In genomic region chr2:23503682-23504081, GRCh38 we compare ENCODE assay signal across 23 cellular contexts.
DNase-seq lines count a peak whose midpoint lies in the region; ATAC-seq and TF ChIP-seq lines count a peak whose summit lies in the region.
"Had no signal": no experiment of that assay in that cellular context is flagged by ENCODE, and none has a peak within 500 bp of the region (broad histone marks: within the 10 kb centered on the region; RNA-seq: fewer than 3 reads in every experiment).

No MANE protein-coding gene starts in this region.

- WGBS in ectodermal cell, 2 experiments = 76 to 77% methylated on average over 7 of the region's 7 CpGs

- POLR2A ChIA-PET in CD4-positive, alpha-beta memory T cell (lab: Charles Lee; ENCODE audit: partially characterized antibody) = no interaction called here

- H3K4me3 Mint-ChIP-seq in nephron = peak overlapping the region in 1 of 3 experiments; percentile 8
- H3K4me3 Mint-ChIP-seq in type B pancreatic cell = no peak overlapping the region
- no peak overlapping the region for H3K4me3 Mint-ChIP-seq in CD4-positive, alpha-beta memory T cell
- H3K4me3 Mint-ChIP-seq: activated T-helper 17 cell treated with anti-CD3 and anti-CD28 coated beads, Interleukin-2, amount 50 U/mL, for 72 hours; CD8-positive, alpha-beta memory T cell; effector memory CD8-positive, alpha-beta T cell; naive B cell had no signal

- H3K9me3 Mint-ChIP-seq in nephron = no peaks in the 10 kb centered on the region
- no peaks in the 10 kb centered on the region for H3K9me3 Mint-ChIP-seq in type B pancreatic cell
- no peaks in the 10 kb centered on the region for H3K9me3 Mint-ChIP-seq in CD4-positive, alpha-beta memory T cell
- H3K9me3 Mint-ChIP-seq: activated naive CD4-positive, alpha-beta T cell treated with anti-CD3 and anti-CD28 coated beads, Interleukin-2, amount 50 U/mL, for 72 hours; activated T-helper 17 cell treated with anti-CD3 and anti-CD28 coated beads, Interleukin-2, amount 50 U/mL, for 72 hours; CD8-positive, alpha-beta memory T cell; effector memory CD8-positive, alpha-beta T cell; naive B cell had no signal

- H3K4me1 ChIP-seq in ectodermal cell (ENCODE audit: control insufficient read depth, insufficient read depth, low read length) = peaks cover 29% of the 10 kb centered on the region
- H3K4me1 ChIP-seq in CD4-positive, alpha-beta memory T cell (ENCODE audit: insufficient read depth, low read length) = no peaks in the 10 kb centered on the region

- CTCF ChIA-PET in CD4-positive, alpha-beta memory T cell (lab: Charles Lee; ENCODE audit: partially characterized antibody) = no interaction called here

- peak overlapping the region; percentile 59 to 91 (median 85) for H3K27ac Mint-ChIP-seq in nephron
- peak overlapping the region; percentile 53 for H3K27ac Mint-ChIP-seq in type B pancreatic cell
- no peak overlapping the region for H3K27ac Mint-ChIP-seq in CD4-positive, alpha-beta memory T cell
- H3K27ac Mint-ChIP-seq: activated T-helper 17 cell treated with anti-CD3 and anti-CD28 coated beads, Interleukin-2, amount 50 U/mL, for 72 hours; CD8-positive, alpha-beta memory T cell; effector memory CD8-positive, alpha-beta T cell; naive B cell had no signal

- ATAC-seq in GM18519 (IDR thresholded peaks at IDR 0.05; ENCODE audit: low FRiP score, unreplicated experiment) = no peak
- ATAC-seq in GM21423 (IDR thresholded peaks at IDR 0.05; ENCODE audit: unreplicated experiment) = no peak
- ATAC-seq: activated naive CD4-positive, alpha-beta T cell treated with anti-CD3 and anti-CD28 coated beads, Interleukin-2, amount 50 U/mL, for 72 hours; activated T-helper 17 cell treated with anti-CD3 and anti-CD28 coated beads, Interleukin-2, amount 50 U/mL, for 72 hours; effector memory CD8-positive, alpha-beta T cell; HCT116; PC-3 had no signal

- peak; percentile 71 for DNase-seq in NCI-H526 treated with DMSO at 0.1 percent for 48 hours (lab: John Stamatoyannopoulos, UW)
- no peak for DNase-seq in type B pancreatic cell (ENCODE audit: extremely low spot score, unreplicated experiment)
- no peak for DNase-seq in CD4-positive, alpha-beta memory T cell
- DNase-seq: CD8-positive, alpha-beta memory T cell; cerebellar nuclear complex; effector memory CD8-positive, alpha-beta T cell; GDM1; kidney glomerular epithelial cell; naive B cell; NCI-H1694; NCI-H2171; ovary; PC-3; SHP77 treated with DMSO at 0.1 percent for 48 hours had no signal

- no peak overlapping the region for H3K4me3 ChIP-seq in ectodermal cell (ENCODE audit: insufficient read depth, low read depth, low read length)
- H3K4me3 ChIP-seq in CD4-positive, alpha-beta memory T cell (ENCODE audit: low read length in 2 of 2) = no peak overlapping the region
- H3K4me3 ChIP-seq: ovary, right lobe of liver, vagina had no signal

- TF ChIP-seq CTCF in nephron (IDR thresholded peaks at IDR 0.05; ENCODE audit: unreplicated experiment in 3 of 3) (no peak), type B pancreatic cell (conservative IDR thresholded peaks at IDR 0.05) (peak; percentile 50)

- H3K4me1 Mint-ChIP-seq in nephron (peaks cover 72% of the 10 kb centered on the region), type B pancreatic cell (ENCODE audit: unreplicated experiment) (peaks cover 65% of the 10 kb centered on the region)
- no peaks in the 10 kb centered on the region for H3K4me1 Mint-ChIP-seq in CD4-positive, alpha-beta memory T cell
- H3K4me1 Mint-ChIP-seq: activated T-helper 17 cell treated with anti-CD3 and anti-CD28 coated beads, Interleukin-2, amount 50 U/mL, for 72 hours; CD8-positive, alpha-beta memory T cell; naive B cell had no signal

- H3K36me3 Mint-ChIP-seq in nephron (ENCODE audit: low read depth) (no peaks in the 10 kb centered on the region), type B pancreatic cell (no peaks in the 10 kb centered on the region)
- H3K36me3 Mint-ChIP-seq in CD4-positive, alpha-beta memory T cell = no peaks in the 10 kb centered on the region
- H3K36me3 Mint-ChIP-seq: activated naive CD4-positive, alpha-beta T cell treated with anti-CD3 and anti-CD28 coated beads, Interleukin-2, amount 50 U/mL, for 72 hours; CD8-positive, alpha-beta memory T cell; naive B cell had no signal

- H3K9me3 ChIP-seq in ectodermal cell (ENCODE audit: control insufficient read depth, low read length) = no peaks in the 10 kb centered on the region
- no peaks in the 10 kb centered on the region for H3K9me3 ChIP-seq in CD4-positive, alpha-beta memory T cell (ENCODE audit: control insufficient read depth in 1 of 2, low read length in 2 of 2)
- H3K9me3 ChIP-seq: ovary, right lobe of liver, vagina had no signal

- H3K27me3 ChIP-seq in ectodermal cell (ENCODE audit: control insufficient read depth, insufficient read depth, low read length, poor library complexity, severe bottlenecking) = no peaks in the 10 kb centered on the region
- H3K27me3 ChIP-seq in CD4-positive, alpha-beta memory T cell (ENCODE audit: insufficient read depth, low read length) = no peaks in the 10 kb centered on the region
- H3K27me3 ChIP-seq: ovary, right lobe of liver, vagina had no signal

- intact Hi-C loops in CD4-positive, alpha-beta memory T cell (cut with micrococcal nuclease) = no loop called here

- H3K36me3 ChIP-seq in ectodermal cell (ENCODE audit: control insufficient read depth, insufficient read depth, low read length) = no peaks in the 10 kb centered on the region
- H3K36me3 ChIP-seq in CD4-positive, alpha-beta memory T cell (ENCODE audit: insufficient read depth, low read length) = no peaks in the 10 kb centered on the region
- H3K36me3 ChIP-seq: ovary, right lobe of liver, vagina had no signal

- peak overlapping the region; percentile 30 for H3K27ac ChIP-seq in ectodermal cell (ENCODE audit: insufficient read depth, low read depth, low read length, poor library complexity, severe bottlenecking)
- no peak overlapping the region for H3K27ac ChIP-seq in CD4-positive, alpha-beta memory T cell (ENCODE audit: low read depth, low read length)
- H3K27ac ChIP-seq: ovary, right lobe of liver had no signal

- H3K27me3 Mint-ChIP-seq in nephron (ENCODE audit: low read depth) (peaks cover 4% of the 10 kb centered on the region), type B pancreatic cell (no peaks in the 10 kb centered on the region)
- peaks cover 0 to 2% of the 10 kb centered on the region in 2 donors for H3K27me3 Mint-ChIP-seq in CD4-positive, alpha-beta memory T cell

Comparison
In these comparisons a context has a peak if more than half of its experiments do, and no peak if none do; other contexts are left out.
1. H3K27ac Mint-ChIP-seq: peak in nephron (3 of 3) and type B pancreatic cell (single experiment); none in CD4-positive, alpha-beta memory T cell (0 of 7).